In the genomic region with DNA sequence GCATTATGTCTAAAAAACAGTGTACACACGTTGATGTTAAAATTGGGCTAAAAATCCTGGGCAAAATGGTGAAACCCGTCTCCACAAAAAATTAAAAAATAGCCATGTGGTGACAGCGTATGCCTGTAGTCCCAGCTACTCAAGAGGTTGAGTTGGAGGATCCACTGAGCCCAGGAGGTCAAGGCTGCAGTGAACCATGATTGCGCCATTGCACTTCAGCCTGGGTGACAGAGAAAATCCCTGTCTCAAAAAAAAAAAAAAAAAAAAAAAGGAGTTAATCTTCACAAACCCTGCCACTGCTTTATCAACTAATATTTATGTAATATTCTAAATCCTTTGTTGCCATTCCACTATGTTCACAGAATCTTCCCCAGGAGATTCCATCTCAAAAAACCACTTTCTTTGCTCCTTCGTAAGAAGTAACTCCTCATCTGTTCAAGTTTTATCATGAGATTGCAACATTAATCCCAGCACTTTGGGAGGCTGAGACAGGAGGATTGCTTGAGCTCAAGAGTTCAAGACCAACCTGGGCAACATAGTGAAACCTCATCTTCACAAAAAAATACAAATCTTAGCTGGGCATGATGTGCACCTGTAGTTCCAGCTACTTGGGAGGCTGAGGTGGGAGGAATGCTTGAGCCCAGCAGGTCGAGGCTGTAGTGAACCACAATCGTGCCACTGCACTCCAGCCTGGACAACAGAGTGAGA, we compare ENCODE assay signal across 21 cellular contexts.
"Had no signal": no experiment of that assay in that cellular context is flagged by ENCODE, and none has a peak within 500 bp of the region (broad histone marks: within the 10 kb centered on the region; RNA-seq: fewer than 3 reads in every experiment).

No MANE protein-coding gene starts in this region.

- H3K27ac ChIP-seq: ascending aorta, breast epithelium, gastroesophageal sphincter, heart left ventricle, left lung, pancreas, testis, upper lobe of right lung had no signal

- FAIRE-seq: endometrium, pancreas had no signal

- H3K9me3 ChIP-seq: ascending aorta, breast epithelium, gastroesophageal sphincter, heart left ventricle, left lung, pancreas, testis, upper lobe of right lung had no signal

- H3K9me3 Mint-ChIP-seq: activated CD4-positive, alpha-beta T cell treated with anti-CD3 and anti-CD28 coated beads, Interleukin-2, amount 10 ng/mL, durations not matched to agents 24 days and 14 days; activated CD8-positive, alpha-beta T cell treated with anti-CD3 and anti-CD28 coated beads for 36 hours; activated naive CD4-positive, alpha-beta T cell treated with anti-CD3 and anti-CD28 coated beads for 36 hours; activated T-cell treated with anti-CD3 and anti-CD28 coated beads, Interleukin-2, amount 50 U/mL, for 24 hours; activated T-helper 2 cell treated with anti-CD3 and anti-CD28 coated beads, Interferon-gamma antibody, Interleukin-2, Interleukin-4, amounts not matched to agents 10 μg/mL and 5 μg/mL and 100 μg/mL, durations not matched to agents 14 hours and 24 hours and 36 hours; stimulated activated memory B cell treated with anti-CD40 and anti-IgM and Interleukin-4, amounts not matched to agents 10 μg/mL and 1 μg/mL and 100 μg/mL, for 72 hours had no signal

- H3K4me1 ChIP-seq: breast epithelium had no signal

- H3K36me3 ChIP-seq: ascending aorta, breast epithelium, gastroesophageal sphincter, heart left ventricle, left lung, pancreas, upper lobe of right lung had no signal

- H3K27me3 ChIP-seq: ascending aorta, breast epithelium, gastroesophageal sphincter, heart left ventricle, left lung, pancreas, testis, upper lobe of right lung had no signal

- H3K27me3 Mint-ChIP-seq: activated CD8-positive, alpha-beta T cell treated with anti-CD3 and anti-CD28 coated beads for 36 hours; activated T-cell treated with anti-CD3 and anti-CD28 coated beads, Interleukin-2, amount 50 U/mL, for 24 hours; stimulated activated memory B cell treated with anti-CD40 and anti-IgM and Interleukin-4, amounts not matched to agents 10 μg/mL and 1 μg/mL and 100 μg/mL, for 72 hours had no signal

- H3K4me3 ChIP-seq: ascending aorta, breast epithelium, gastroesophageal sphincter, heart left ventricle, left lung, pancreas, upper lobe of right lung had no signal

- H3K4me3 Mint-ChIP-seq: activated CD4-positive, alpha-beta T cell treated with anti-CD3 and anti-CD28 coated beads, Interleukin-2, amount 10 ng/mL, durations not matched to agents 24 days and 14 days; activated CD8-positive, alpha-beta T cell treated with anti-CD3 and anti-CD28 coated beads for 36 hours; activated naive CD4-positive, alpha-beta T cell treated with anti-CD3 and anti-CD28 coated beads for 36 hours; activated T-cell treated with anti-CD3 and anti-CD28 coated beads, Interleukin-2, amount 50 U/mL, for 24 hours had no signal

- H3K27ac Mint-ChIP-seq: activated CD4-positive, alpha-beta T cell treated with anti-CD3 and anti-CD28 coated beads, Interleukin-2, amount 10 ng/mL, durations not matched to agents 24 days and 14 days; activated CD8-positive, alpha-beta T cell treated with anti-CD3 and anti-CD28 coated beads for 36 hours; activated naive CD4-positive, alpha-beta T cell treated with anti-CD3 and anti-CD28 coated beads for 36 hours; activated T-cell treated with anti-CD3 and anti-CD28 coated beads, Interleukin-2, amount 50 U/mL, for 24 hours; activated T-helper 2 cell treated with anti-CD3 and anti-CD28 coated beads, Interferon-gamma antibody, Interleukin-2, Interleukin-4, amounts not matched to agents 10 μg/mL and 5 μg/mL and 100 μg/mL, durations not matched to agents 14 hours and 24 hours and 36 hours had no signal

- DNase-seq: activated CD4-positive, alpha-beta T cell treated with anti-CD3 and anti-CD28 coated beads, Interleukin-2, amount 10 ng/mL, durations not matched to agents 24 days and 14 days; activated CD8-positive, alpha-beta T cell treated with anti-CD3 and anti-CD28 coated beads for 36 hours; activated naive CD4-positive, alpha-beta T cell treated with anti-CD3 and anti-CD28 coated beads for 36 hours; activated T-cell treated with anti-CD3 and anti-CD28 coated beads, Interleukin-2, amount 50 U/mL, for 24 hours; cortex of kidney; erythroblast; heart left ventricle; left lung; mammary epithelial cell; pancreas; stimulated activated CD4-positive, alpha-beta T cell treated with anti-CD3 and anti-CD28 coated beads, Interleukin-4, amount 100 ng/mL, for 4 hours; T-helper 9 cell; testis; upper lobe of right lung had no signal

- ATAC-seq: activated CD8-positive, alpha-beta T cell treated with anti-CD3 and anti-CD28 coated beads for 36 hours; gastroesophageal sphincter; heart left ventricle; left lung; pancreas; sciatic nerve; stimulated activated memory B cell treated with anti-CD40 and anti-IgM and Interleukin-4, amounts not matched to agents 10 μg/mL and 1 μg/mL and 100 μg/mL, for 72 hours; upper lobe of right lung had no signal
